In genomic region chr1:21308330-21308729, GRCh38 we compare ENCODE assay signal across 10 cellular contexts. TPM values are rescaled to one million over a fixed set of nuclear protein-coding genes. Genes with fewer than 3 reads are reported as not detected.
DNase-seq lines count a peak whose midpoint lies in the region; ATAC-seq and TF ChIP-seq lines count a peak whose summit lies in the region.
"Had no signal": no experiment of that assay in that cellular context is flagged by ENCODE, and none has a peak within 500 bp of the region (broad histone marks: within the 10 kb centered on the region; RNA-seq: fewer than 3 reads in every experiment).

No MANE protein-coding gene starts in this region.

- H3K36me3 Mint-ChIP-seq in WTC11, result 0 out of 2 replicates have a peak, but pooled peaks cover 3% of the 10 kb centered on the region

- H3K36me3 ChIP-seq in HUES48 (ENCODE audit: control insufficient read depth, insufficient read depth, low read length) (no peaks in the 10 kb centered on the region), esophagus squamous epithelium (no peaks in the 10 kb centered on the region), smooth muscle cell (ENCODE audit: low read depth) (no peaks in the 10 kb centered on the region)
- H3K36me3 ChIP-seq: spleen had no signal

- intact Hi-C loops in esophagus squamous epithelium (cut with DNase I), result no loop called here

- H3K4me2 ChIP-seq in smooth muscle cell, result peak overlapping the region; percentile 53

- peaks cover 63% of the 10 kb centered on the region for H3K4me1 Mint-ChIP-seq in WTC11

- H3K4me3 Mint-ChIP-seq in WTC11, result no peak overlapping the region

- no peak for TF ChIP-seq POLR2A in esophagus squamous epithelium (IDR thresholded peaks at IDR 0.05)

- TF ChIP-seq CTCF in WTC11 (IDR thresholded peaks at IDR 0.05) (no peak), esophagus squamous epithelium (IDR thresholded peaks at IDR 0.05) (no peak), smooth muscle cell (IDR thresholded peaks at IDR 0.05; ENCODE audit: borderline replicate concordance, insufficient read depth, poor library complexity, severe bottlenecking) (no peak)

- H3K79me2 ChIP-seq in smooth muscle cell (ENCODE audit: low read depth), result peaks cover 97% of the 10 kb centered on the region

- H3K4me1 ChIP-seq in HUES48 (ENCODE audit: control insufficient read depth, insufficient read depth, low read length), result peaks cover 28% of the 10 kb centered on the region
- peaks cover 20 to 84% (median 54%) of the 10 kb centered on the region in 3 donors for H3K4me1 ChIP-seq in esophagus squamous epithelium
- peaks cover 26% of the 10 kb centered on the region for H3K4me1 ChIP-seq in smooth muscle cell (ENCODE audit: low read depth)

- H3K27me3 ChIP-seq in HUES48 (ENCODE audit: control insufficient read depth, insufficient read depth, low read length) (no peaks in the 10 kb centered on the region), esophagus squamous epithelium (no peaks in the 10 kb centered on the region), smooth muscle cell (ENCODE audit: low read depth) (no peaks in the 10 kb centered on the region)
- H3K27me3 ChIP-seq: spleen had no signal

- H3K9ac ChIP-seq in HUES48 (ENCODE audit: low read depth, low read length) (no peak overlapping the region), smooth muscle cell (ENCODE audit: low read depth) (no peak overlapping the region)

- peaks cover 35% of the 10 kb centered on the region for H4K20me1 ChIP-seq in smooth muscle cell (ENCODE audit: low read depth)

- H3K4me3 ChIP-seq in HUES48 (ENCODE audit: low read depth, low read length) (no peak overlapping the region), esophagus squamous epithelium (no peak overlapping the region), smooth muscle cell (no peak overlapping the region)
- H3K4me3 ChIP-seq: lung, spleen had no signal

- DNase-seq in WTC11 (ENCODE audit: low spot score) (no peak), esophagus squamous epithelium (lab: John Stamatoyannopoulos, UW) (no peak), smooth muscle cell (lab: John Stamatoyannopoulos, UW; ENCODE audit: unreplicated experiment) (no peak), C1 segment of cervical spinal cord (lab: John Stamatoyannopoulos, UW) (no peak), NCI-H187 (lab: John Stamatoyannopoulos, UW) (no peak), NCI-H524 treated with DMSO at 0.1 percent for 48 hours (lab: John Stamatoyannopoulos, UW) (no peak)
- DNase-seq: spleen had no signal

- no peak overlapping the region for H2AFZ ChIP-seq in smooth muscle cell (ENCODE audit: low read depth)

- CTCF ChIA-PET in WTC11 (lab: Charles Lee), result interaction anchor here (1.8 to 3.9 kb wide), 4 partner anchors 38 to 91 kb away, joined by 6 to 25 read pairs (median 8); no protein-coding TSS in a partner anchor

- no peaks in the 10 kb centered on the region for H3K9me3 ChIP-seq in HUES48 (ENCODE audit: control insufficient read depth, insufficient read depth, low read length)
- no peaks in the 10 kb centered on the region for H3K9me3 ChIP-seq in esophagus squamous epithelium
- H3K9me3 ChIP-seq in smooth muscle cell (replicated peaks; ENCODE audit: low read depth), result no peaks in the 10 kb centered on the region
- H3K9me3 ChIP-seq: spleen had no signal

- POLR2A ChIA-PET in WTC11 (lab: Charles Lee), result no interaction called here

- no peaks in the 10 kb centered on the region for H3K27me3 Mint-ChIP-seq in WTC11 (ENCODE audit: low read depth)

- no peaks in the 10 kb centered on the region for H3K9me3 Mint-ChIP-seq in WTC11

- peaks cover 35% of the 10 kb centered on the region for H3F3A ChIP-seq in smooth muscle cell (ENCODE audit: low read depth)

- WGBS in esophagus squamous epithelium, 2 donors, result 18 to 24% methylated on average over 2 to 3 of the region's 5 CpGs
- WGBS in smooth muscle cell (ENCODE audit: low lambda C conversion rate), result 53% methylated on average over 5 of the region's 5 CpGs

- peak overlapping the region; percentile 50 for H3K27ac ChIP-seq in HUES48 (ENCODE audit: low read depth, low read length)
- peak overlapping the region; percentile 1 to 75 (median 66) for H3K27ac ChIP-seq in esophagus squamous epithelium
- H3K27ac ChIP-seq in smooth muscle cell (ENCODE audit: low read depth), result peak overlapping the region; percentile 59

- ATAC-seq in WTC11 (no peak; the same call in 1 of the 2 replicates), HG02852 (IDR thresholded peaks at IDR 0.05; ENCODE audit: unreplicated experiment) (no peak)

- peak overlapping the region; percentile 65; the same call in 1 of the 2 replicates for H3K27ac Mint-ChIP-seq in WTC11

TF ChIP-seq in WTC11, 78 proteins besides CTCF, POLR2A, EP300 and RAD21:
- TF ChIP-seq ZNF317 (CRISPR knock-in tag; IDR thresholded peaks at IDR 0.05; ENCODE audit: borderline replicate concordance, low read depth) (no peak), ZBTB21 (CRISPR knock-in tag; IDR thresholded peaks at IDR 0.05; ENCODE audit: borderline replicate concordance) (no peak), TCF7 (CRISPR knock-in tag; IDR thresholded peaks at IDR 0.05; ENCODE audit: low read depth) (no peak), JAZF1 (CRISPR knock-in tag; IDR thresholded peaks at IDR 0.05) (no peak), ZNF416 (CRISPR knock-in tag; IDR thresholded peaks at IDR 0.05) (no peak), RELA (CRISPR knock-in tag; IDR thresholded peaks at IDR 0.05; ENCODE audit: borderline replicate concordance) (no peak), ZNF263 (CRISPR knock-in tag; IDR thresholded peaks at IDR 0.05; ENCODE audit: low read depth) (no peak), FOXK1 (CRISPR knock-in tag; IDR thresholded peaks at IDR 0.05) (no peak)
- TF ChIP-seq, protein P1, sequence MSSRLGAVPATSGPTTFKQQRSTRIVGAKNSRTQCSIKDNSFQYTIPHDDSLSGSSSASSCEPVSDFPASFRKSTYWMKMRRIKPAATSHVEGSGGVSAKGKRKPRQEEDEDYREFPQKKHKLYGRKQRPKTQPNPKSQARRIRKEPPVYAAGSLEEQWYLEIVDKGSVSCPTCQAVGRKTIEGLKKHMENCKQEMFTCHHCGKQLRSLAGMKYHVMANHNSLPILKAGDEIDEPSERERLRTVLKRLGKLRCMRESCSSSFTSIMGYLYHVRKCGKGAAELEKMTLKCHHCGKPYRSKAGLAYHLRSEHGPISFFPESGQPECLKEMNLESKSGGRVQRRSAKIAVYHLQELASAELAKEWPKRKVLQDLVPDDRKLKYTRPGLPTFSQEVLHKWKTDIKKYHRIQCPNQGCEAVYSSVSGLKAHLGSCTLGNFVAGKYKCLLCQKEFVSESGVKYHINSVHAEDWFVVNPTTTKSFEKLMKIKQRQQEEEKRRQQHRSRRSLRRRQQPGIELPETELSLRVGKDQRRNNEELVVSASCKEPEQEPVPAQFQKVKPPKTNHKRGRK (CRISPR knock-in tag; IDR thresholded peaks at IDR 0.05; ENCODE audit: borderline replicate concordance), result no peak
TF ChIP-seq in WTC11: peak in this region for 0.

RNA-seq across cellular contexts. Expression of gene ECE1, which starts 18.1 kb away (rescaled TPM):
- 40.6 to 45.0 TPM (median 42.0 TPM) in 3 replicates for total RNA-seq in WTC11 (2021)
- total RNA-seq in esophagus squamous epithelium, result 10 to 100 TPM; 11.3 to 42.2 (median 24.1) TPM
- total RNA-seq in smooth muscle cell, result 63.8 and 129 TPM in 2 replicates
- 101 and 108 TPM in 2 replicates for polyA plus RNA-seq in smooth muscle cell
